10 cellular contexts compared by ENCODE assay signal in genomic region chr7:127396184-127396583, GRCh38. TPM values are rescaled to one million over a fixed set of nuclear protein-coding genes. Genes with fewer than 3 reads are reported as not detected.
A peak's percentile ranks its signal among the peaks of the same experiment; 100 is the strongest.
DNase-seq lines count a peak whose midpoint lies in the region; ATAC-seq and TF ChIP-seq lines count a peak whose summit lies in the region.
"Had no signal": no experiment of that assay in that cellular context is flagged by ENCODE, and none has a peak within 500 bp of the region (broad histone marks: within the 10 kb centered on the region; RNA-seq: fewer than 3 reads in every experiment).

No MANE protein-coding gene starts in this region.

- TF ChIP-seq CTCF in natural killer cell (IDR thresholded peaks at IDR 0.05), result no peak

- peak; percentile 49 to 62 for DNase-seq in activated T-cell treated with anti-CD3 and anti-CD28 coated beads, Interleukin-2, amount 50 U/mL, for 48 hours
- DNase-seq in activated T-cell treated with anti-CD3 and anti-CD28 coated beads for 4 hours (no peak), SK-MEL-5 (ENCODE audit: low read depth, low spot score) (peak; percentile 44), natural killer cell (no peak), DMS114 treated with DMSO at 0.1 percent for 48 hours (lab: John Stamatoyannopoulos, UW; ENCODE audit: unreplicated experiment) (no peak)

- intact Hi-C loops in natural killer cell (cut with micrococcal nuclease), result no loop called here

- H3K4me1 Mint-ChIP-seq in natural killer cell, result peaks cover 13 to 22% of the 10 kb centered on the region in 2 donors

- peak overlapping the region; percentile 21 for H3K4me3 Mint-ChIP-seq in natural killer cell
- H3K4me3 Mint-ChIP-seq: dendritic cell treated with granulocyte-macrophage colony-stimulating factor and Interleukin-4, amounts not matched to agents 40 ng/mL and 50 ng/mL, for 4 days had no signal

- ATAC-seq in HG03060 (IDR thresholded peaks at IDR 0.05; ENCODE audit: low read depth, unreplicated experiment) (peak; percentile 27), natural killer cell (no peak), HG02852 (IDR thresholded peaks at IDR 0.05; ENCODE audit: unreplicated experiment) (no peak), GM19455 (IDR thresholded peaks at IDR 0.05; ENCODE audit: unreplicated experiment) (no peak)

- H3K27ac Mint-ChIP-seq in natural killer cell, result peak overlapping the region in 1 of 2 donors; percentile 59
- H3K27ac Mint-ChIP-seq: dendritic cell treated with granulocyte-macrophage colony-stimulating factor and Interleukin-4, amounts not matched to agents 40 ng/mL and 50 ng/mL, for 4 days had no signal

- H3K9me3 Mint-ChIP-seq in natural killer cell, result no peaks in the 10 kb centered on the region
- H3K9me3 Mint-ChIP-seq: CD4-positive, alpha-beta memory T cell; dendritic cell treated with granulocyte-macrophage colony-stimulating factor and Interleukin-4, amounts not matched to agents 40 ng/mL and 50 ng/mL, for 4 days had no signal

- in situ Hi-C loops in SK-MEL-5 (cut with HindIII; ENCODE audit: low pct_unique_long_range_greater_than_20kb, low sequenced_read_pairs), result no loop called here

- no peaks in the 10 kb centered on the region for H3K27me3 Mint-ChIP-seq in natural killer cell (ENCODE audit: low read depth in 2 of 2)
- H3K27me3 Mint-ChIP-seq: CD4-positive, alpha-beta memory T cell had no signal

- H3K36me3 Mint-ChIP-seq in natural killer cell, result no peaks in the 10 kb centered on the region

RNA-seq across cellular contexts. Expression of gene ZNF800, which starts 3.7 kb away (rescaled TPM):
- 21.4 and 22.1 TPM in 2 replicates for total RNA-seq in SK-MEL-5 (2014; rRNA removed; shearing (Covaris generic))
- 10.0 and 32.0 TPM in 2 replicates for polyA plus RNA-seq in SK-MEL-5 (2015; cell fraction: cytosol; rRNA removed)
- polyA plus RNA-seq in SK-MEL-5 (2015; cell fraction: nucleus; rRNA removed), result 47.4 and 50.7 TPM in 2 replicates
- 100 to 1,000 TPM in 2 of 3 donors, 10 to 100 TPM in 1; 93.3 to 107 (median 101) TPM for total RNA-seq in natural killer cell

Comparison
In these comparisons a context has a peak if more than half of its experiments do, and no peak if none do; other contexts are left out.
1. DNase-seq: peak in activated T-cell treated with anti-CD3 and anti-CD28 coated beads, Interleukin-2, amount 50 U/mL, for 48 hours (2 of 2) and SK-MEL-5 (single experiment); none in activated T-cell treated with anti-CD3 and anti-CD28 coated beads for 4 hours (single experiment), natural killer cell (single experiment) and DMS114 treated with DMSO at 0.1 percent for 48 hours (single experiment).